9 cellular contexts compared by ENCODE assay signal in the genomic region with DNA sequence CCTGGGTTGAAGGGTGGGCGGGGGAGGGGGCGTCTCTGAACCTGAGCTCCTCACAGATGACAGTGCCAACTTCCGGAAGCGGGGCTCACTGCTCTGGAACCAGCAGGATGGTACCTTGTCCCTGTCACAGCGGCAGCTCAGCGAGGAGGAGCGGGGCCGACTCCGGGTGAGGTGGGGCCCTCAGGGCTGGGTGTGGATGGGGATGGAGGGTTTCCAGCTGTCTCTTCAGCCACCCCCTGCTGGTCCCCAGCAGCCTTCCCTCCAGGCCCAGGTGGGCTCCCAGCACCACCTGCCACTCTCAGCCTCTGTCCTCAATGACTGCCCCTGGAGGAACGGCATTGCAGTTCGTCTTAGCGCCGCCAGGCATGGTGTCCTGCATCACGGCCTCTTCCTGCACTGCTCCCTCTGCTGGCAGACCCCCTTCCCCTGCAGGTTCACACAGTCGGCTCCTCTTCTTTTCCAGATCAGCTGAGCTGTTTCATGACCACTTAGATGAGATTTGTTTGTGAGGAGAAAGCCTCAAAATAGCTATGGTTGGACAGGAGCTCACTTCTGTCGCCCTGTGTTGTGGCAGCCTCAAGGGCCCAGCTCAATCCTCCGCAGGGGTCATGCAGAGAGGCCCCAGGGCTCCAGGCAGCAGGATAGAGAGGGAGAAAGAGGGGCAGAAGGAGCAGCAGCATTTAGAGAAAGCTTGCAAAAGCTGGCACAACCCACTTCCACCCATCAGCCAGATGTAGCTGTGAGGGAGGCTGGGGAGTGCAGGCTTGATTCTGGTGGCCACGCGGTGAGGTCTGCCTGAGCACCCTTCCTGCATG.
DNase-seq lines count a peak whose midpoint lies in the region; ATAC-seq and TF ChIP-seq lines count a peak whose summit lies in the region.
"Had no signal": no experiment of that assay in that cellular context is flagged by ENCODE, and none has a peak within 500 bp of the region (broad histone marks: within the 10 kb centered on the region; RNA-seq: fewer than 3 reads in every experiment).

No MANE protein-coding gene starts in this region.

- no peaks in the 10 kb centered on the region for H3K9me3 ChIP-seq in RWPE2 (ENCODE audit: severe bottlenecking)

- ATAC-seq in RWPE2 (ENCODE audit: low read depth): no peak
- ATAC-seq in HG02870 (IDR thresholded peaks at IDR 0.05; ENCODE audit: unreplicated experiment): no peak
- no peak for ATAC-seq in HG03039 (IDR thresholded peaks at IDR 0.05; ENCODE audit: unreplicated experiment)
- no peak for ATAC-seq in GM18511 (IDR thresholded peaks at IDR 0.05; ENCODE audit: unreplicated experiment)

- peaks cover 37% of the 10 kb centered on the region for H3K36me3 ChIP-seq in GM06990 (ENCODE audit: control insufficient read depth, insufficient read depth, low read length)
- H3K36me3 ChIP-seq in RWPE2 (ENCODE audit: low read depth): peaks cover 14% of the 10 kb centered on the region

- TF ChIP-seq CTCF in GM06990 (IDR thresholded peaks at IDR 0.05; ENCODE audit: insufficient read depth, low read length, poor library complexity, severe bottlenecking): peak; percentile 44
- peak; percentile 31 for TF ChIP-seq CTCF in RWPE2 (IDR thresholded peaks at IDR 0.05; ENCODE audit: poor library complexity, severe bottlenecking)

- no peaks in the 10 kb centered on the region for H3K27me3 ChIP-seq in GM06990 (replicated peaks; ENCODE audit: control insufficient read depth, insufficient read depth, low read length)
- H3K27me3 ChIP-seq in RWPE2 (ENCODE audit: insufficient read depth, poor library complexity, severe bottlenecking): no peaks in the 10 kb centered on the region

- H3K27ac ChIP-seq in RWPE2 (ENCODE audit: poor library complexity, severe bottlenecking): no peak overlapping the region
- H3K27ac ChIP-seq: skin epidermis had no signal

- no peaks in the 10 kb centered on the region for H3K4me1 ChIP-seq in RWPE2 (ENCODE audit: insufficient read depth, poor library complexity, severe bottlenecking)

- DNase-seq in AG08395 (ENCODE audit: low spot score) (peak; percentile 41), GM06990 (ENCODE audit: extremely low read depth, insufficient read length) (no peak), RWPE2 (ENCODE audit: low spot score) (no peak), hepatic stellate cell (ENCODE audit: low spot score) (peak; percentile 67)
- DNase-seq in activated CD4-positive, CD25-positive, alpha-beta regulatory T cell treated with anti-CD3 and anti-CD28 coated beads, Interleukin-2, amount 50 U/mL, for 72 hours: no peak

- H3K4me3 ChIP-seq in GM06990 (replicated peaks; ENCODE audit: low read depth, low read length) (no peak overlapping the region), RWPE2 (ENCODE audit: severe bottlenecking) (no peak overlapping the region)
- H3K4me3 ChIP-seq: skin epidermis had no signal

Comparison
In these comparisons a context has a peak if more than half of its experiments do, and no peak if none do; other contexts are left out.
1. DNase-seq: peak in AG08395 (single experiment) and hepatic stellate cell (single experiment); none in GM06990 (single experiment), RWPE2 (single experiment) and activated CD4-positive, CD25-positive, alpha-beta regulatory T cell treated with anti-CD3 and anti-CD28 coated beads, Interleukin-2, amount 50 U/mL, for 72 hours (single experiment).